8 cellular contexts compared by ENCODE assay signal in genomic region chr15:74322558-74323180, GRCh38. TPM values are rescaled to one million over a fixed set of nuclear protein-coding genes. Genes with fewer than 3 reads are reported as not detected.
A peak's percentile ranks its signal among the peaks of the same experiment; 100 is the strongest.
DNase-seq lines count a peak whose midpoint lies in the region; ATAC-seq and TF ChIP-seq lines count a peak whose summit lies in the region.

No MANE protein-coding gene starts in this region.

- DNase-seq in Calu3 (peak; percentile 82), HT1080 (ENCODE audit: low read depth) (peak; percentile 55), RWPE2 (ENCODE audit: low spot score) (no peak), fibroblast of the conjunctiva (ENCODE audit: low read depth) (peak; percentile 34), osteoblast (ENCODE audit: insufficient read length, low spot score, missing footprints) (peak; percentile 94), type B pancreatic cell (ENCODE audit: extremely low spot score, unreplicated experiment) (peak; percentile 81)

- CTCF ChIA-PET in Calu3 (lab: Charles Lee), result interaction anchor here (0.6 to 1.8 kb wide), 11 partner anchors 9 to 372 kb away, joined by 3 to 29 read pairs (median 5); no protein-coding TSS in a partner anchor

- H3K4me3 Mint-ChIP-seq in Calu3 (ENCODE audit: low read depth, unreplicated experiment), result no peak overlapping the region
- H3K4me3 Mint-ChIP-seq in activated T-helper 17 cell treated with anti-CD3 and anti-CD28 coated beads, Interleukin-2, amount 50 U/mL, for 72 hours, result no peak overlapping the region
- H3K4me3 Mint-ChIP-seq in type B pancreatic cell, result no peak overlapping the region

- H3K27ac Mint-ChIP-seq in Calu3 (ENCODE audit: unreplicated experiment) (no peak overlapping the region), type B pancreatic cell (no peak overlapping the region)
- no peak overlapping the region for H3K27ac Mint-ChIP-seq in activated T-helper 17 cell treated with anti-CD3 and anti-CD28 coated beads, Interleukin-2, amount 50 U/mL, for 72 hours

- H2AFZ ChIP-seq in osteoblast (ENCODE audit: low read length), result no peak overlapping the region

- TF ChIP-seq CTCF in Calu3 (IDR thresholded peaks at IDR 0.05; ENCODE audit: unreplicated experiment) (peak; percentile 88), RWPE2 (IDR thresholded peaks at IDR 0.05; ENCODE audit: poor library complexity, severe bottlenecking) (peak; percentile 98), osteoblast (IDR thresholded peaks at IDR 0.05; ENCODE audit: extremely low read depth, low read depth, low read length) (peak; percentile 89), type B pancreatic cell (conservative IDR thresholded peaks at IDR 0.05) (peak; percentile 96)

- no peak overlapping the region for H3K27ac ChIP-seq in RWPE2 (ENCODE audit: poor library complexity, severe bottlenecking)
- H3K27ac ChIP-seq in osteoblast (ENCODE audit: low read depth, low read length), result no peak overlapping the region

- H3K4me3 ChIP-seq in RWPE2 (ENCODE audit: severe bottlenecking) (no peak overlapping the region), osteoblast (ENCODE audit: insufficient read depth, low read length) (no peak overlapping the region)

- intact Hi-C loops in Calu3 (cut with micrococcal nuclease; ENCODE audit: unreplicated experiment), result no loop called here

- ATAC-seq in RWPE2 (ENCODE audit: low read depth) (peak; percentile 83), HG03039 (IDR thresholded peaks at IDR 0.05; ENCODE audit: unreplicated experiment) (no peak)
- peak; percentile 82 for ATAC-seq in activated T-helper 17 cell treated with anti-CD3 and anti-CD28 coated beads, Interleukin-2, amount 50 U/mL, for 72 hours (replicated peaks)

- H3K36me3 Mint-ChIP-seq in Calu3 (ENCODE audit: insufficient read depth, unreplicated experiment), result no peaks in the 10 kb centered on the region
- no peaks in the 10 kb centered on the region for H3K36me3 Mint-ChIP-seq in activated T-helper 17 cell treated with anti-CD3 and anti-CD28 coated beads, Interleukin-2, amount 50 U/mL, for 72 hours (ENCODE audit: low read depth)
- H3K36me3 Mint-ChIP-seq in type B pancreatic cell, result no peaks in the 10 kb centered on the region

- H3K36me3 ChIP-seq in RWPE2 (ENCODE audit: low read depth), result no peaks in the 10 kb centered on the region
- H3K36me3 ChIP-seq in osteoblast (ENCODE audit: insufficient read depth, low read length), result no peaks in the 10 kb centered on the region

- no peaks in the 10 kb centered on the region for H3K79me2 ChIP-seq in osteoblast (ENCODE audit: insufficient read depth, low read length)

- H3K27me3 ChIP-seq in RWPE2 (ENCODE audit: insufficient read depth, poor library complexity, severe bottlenecking) (no peaks in the 10 kb centered on the region), osteoblast (ENCODE audit: insufficient read depth, low read length) (peaks cover 3% of the 10 kb centered on the region)

- H3K4me2 ChIP-seq in osteoblast (ENCODE audit: insufficient read depth, low read length), result no peak overlapping the region

- H3K27me3 Mint-ChIP-seq in Calu3 (ENCODE audit: unreplicated experiment) (peaks cover 35% of the 10 kb centered on the region), type B pancreatic cell (peaks cover 5% of the 10 kb centered on the region)
- peaks cover 5% of the 10 kb centered on the region for H3K27me3 Mint-ChIP-seq in activated T-helper 17 cell treated with anti-CD3 and anti-CD28 coated beads, Interleukin-2, amount 50 U/mL, for 72 hours

- H3K4me1 Mint-ChIP-seq in Calu3 (ENCODE audit: low read depth, unreplicated experiment) (peaks cover 8% of the 10 kb centered on the region), type B pancreatic cell (ENCODE audit: unreplicated experiment) (peaks cover 8% of the 10 kb centered on the region)
- no peaks in the 10 kb centered on the region for H3K4me1 Mint-ChIP-seq in activated T-helper 17 cell treated with anti-CD3 and anti-CD28 coated beads, Interleukin-2, amount 50 U/mL, for 72 hours

- H3K4me1 ChIP-seq in RWPE2 (ENCODE audit: insufficient read depth, poor library complexity, severe bottlenecking), result no peaks in the 10 kb centered on the region
- peaks cover 20% of the 10 kb centered on the region for H3K4me1 ChIP-seq in osteoblast (ENCODE audit: insufficient read depth, low read length)

- H3K9me3 Mint-ChIP-seq in Calu3 (ENCODE audit: low read depth, unreplicated experiment), result no peaks in the 10 kb centered on the region
- H3K9me3 Mint-ChIP-seq in activated T-helper 17 cell treated with anti-CD3 and anti-CD28 coated beads, Interleukin-2, amount 50 U/mL, for 72 hours, result no peaks in the 10 kb centered on the region
- no peaks in the 10 kb centered on the region for H3K9me3 Mint-ChIP-seq in type B pancreatic cell

- no peaks in the 10 kb centered on the region for H4K20me1 ChIP-seq in osteoblast (ENCODE audit: insufficient read depth, low read length)

- BruUV-seq in Calu3 (replicated peaks; lab: Mats Ljungman, UMichigan), result no TSS peak

- H3K9me3 ChIP-seq in RWPE2 (ENCODE audit: severe bottlenecking), result no peaks in the 10 kb centered on the region
- no peaks in the 10 kb centered on the region for H3K9me3 ChIP-seq in osteoblast (ENCODE audit: low read depth, low read length)

RNA-seq across cellular contexts. Expression of gene CYP11A1, which starts 44.8 kb away (rescaled TPM):
- total RNA-seq in Calu3 (2022) (not detected in 2 replicates), osteoblast (1.4 and 2.1 TPM in 2 replicates), type B pancreatic cell (ENCODE audit: low replicate concordance) (0.80 and 1.0 TPM in 2 replicates)
- 0.80 and 0.87 TPM in 2 replicates for total RNA-seq in HT1080 (2014; rRNA removed; shearing (Covaris generic))
- polyA plus RNA-seq in HT1080 (2015; cell fraction: cytosol; rRNA removed), result 0.53 and 1.2 TPM in 2 replicates
- polyA plus RNA-seq in HT1080 (2015; cell fraction: nucleus; rRNA removed), result 0.77 TPM in 1 of 2 replicates, not detected in the other
- not detected for total RNA-seq in activated T-helper 17 cell treated with anti-CD3 and anti-CD28 coated beads, Interleukin-2, amount 50 U/mL, for 72 hours
